In the genomic region with DNA sequence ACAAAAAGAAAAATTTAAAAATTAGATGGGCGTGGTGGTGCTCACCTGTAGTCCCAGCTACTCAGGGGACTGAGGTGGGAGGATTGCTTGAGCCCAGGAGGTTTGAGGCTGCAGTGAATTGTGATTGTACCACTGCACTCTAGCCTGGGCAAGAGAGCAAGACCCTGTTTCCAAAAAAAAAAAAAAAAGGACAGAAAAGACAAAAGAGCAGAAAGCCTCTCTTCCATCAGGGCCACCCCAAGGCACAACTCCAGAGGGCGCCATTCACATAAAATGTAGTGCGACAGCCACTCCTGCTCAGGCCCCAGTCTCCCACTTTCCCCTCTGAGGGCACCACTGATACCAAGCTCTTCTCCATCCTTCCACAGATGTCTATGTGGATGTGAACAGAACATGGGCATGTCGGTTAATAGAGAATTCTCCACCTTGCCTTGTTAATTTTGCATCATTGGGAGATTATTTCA, we compare ENCODE assay signal across 1 cellular context.
TF ChIP-seq lines count a peak whose summit lies in the region.

No MANE protein-coding gene starts in this region.

TF ChIP-seq in WTC11, 78 proteins besides CTCF, POLR2A, EP300 and RAD21 (continued from another document):
- TF ChIP-seq ZNF281 (CRISPR knock-in tag; IDR thresholded peaks at IDR 0.05) (no peak), ZNF423 (CRISPR knock-in tag; IDR thresholded peaks at IDR 0.05) (no peak), JUN (CRISPR knock-in tag; IDR thresholded peaks at IDR 0.05) (no peak), CBFB (CRISPR knock-in tag; IDR thresholded peaks at IDR 0.05; ENCODE audit: low read depth) (no peak), FOXJ3 (CRISPR knock-in tag; IDR thresholded peaks at IDR 0.05; ENCODE audit: borderline replicate concordance) (no peak), GTF2I (CRISPR knock-in tag; conservative IDR thresholded peaks at IDR 0.05) (no peak), ZNF396 (CRISPR knock-in tag; IDR thresholded peaks at IDR 0.05; ENCODE audit: borderline replicate concordance) (no peak), TEAD4 (CRISPR knock-in tag; IDR thresholded peaks at IDR 0.05) (no peak)
- TF ChIP-seq, protein P1, sequence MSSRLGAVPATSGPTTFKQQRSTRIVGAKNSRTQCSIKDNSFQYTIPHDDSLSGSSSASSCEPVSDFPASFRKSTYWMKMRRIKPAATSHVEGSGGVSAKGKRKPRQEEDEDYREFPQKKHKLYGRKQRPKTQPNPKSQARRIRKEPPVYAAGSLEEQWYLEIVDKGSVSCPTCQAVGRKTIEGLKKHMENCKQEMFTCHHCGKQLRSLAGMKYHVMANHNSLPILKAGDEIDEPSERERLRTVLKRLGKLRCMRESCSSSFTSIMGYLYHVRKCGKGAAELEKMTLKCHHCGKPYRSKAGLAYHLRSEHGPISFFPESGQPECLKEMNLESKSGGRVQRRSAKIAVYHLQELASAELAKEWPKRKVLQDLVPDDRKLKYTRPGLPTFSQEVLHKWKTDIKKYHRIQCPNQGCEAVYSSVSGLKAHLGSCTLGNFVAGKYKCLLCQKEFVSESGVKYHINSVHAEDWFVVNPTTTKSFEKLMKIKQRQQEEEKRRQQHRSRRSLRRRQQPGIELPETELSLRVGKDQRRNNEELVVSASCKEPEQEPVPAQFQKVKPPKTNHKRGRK (CRISPR knock-in tag; IDR thresholded peaks at IDR 0.05; ENCODE audit: borderline replicate concordance): no peak
- TF ChIP-seq, protein P2, sequence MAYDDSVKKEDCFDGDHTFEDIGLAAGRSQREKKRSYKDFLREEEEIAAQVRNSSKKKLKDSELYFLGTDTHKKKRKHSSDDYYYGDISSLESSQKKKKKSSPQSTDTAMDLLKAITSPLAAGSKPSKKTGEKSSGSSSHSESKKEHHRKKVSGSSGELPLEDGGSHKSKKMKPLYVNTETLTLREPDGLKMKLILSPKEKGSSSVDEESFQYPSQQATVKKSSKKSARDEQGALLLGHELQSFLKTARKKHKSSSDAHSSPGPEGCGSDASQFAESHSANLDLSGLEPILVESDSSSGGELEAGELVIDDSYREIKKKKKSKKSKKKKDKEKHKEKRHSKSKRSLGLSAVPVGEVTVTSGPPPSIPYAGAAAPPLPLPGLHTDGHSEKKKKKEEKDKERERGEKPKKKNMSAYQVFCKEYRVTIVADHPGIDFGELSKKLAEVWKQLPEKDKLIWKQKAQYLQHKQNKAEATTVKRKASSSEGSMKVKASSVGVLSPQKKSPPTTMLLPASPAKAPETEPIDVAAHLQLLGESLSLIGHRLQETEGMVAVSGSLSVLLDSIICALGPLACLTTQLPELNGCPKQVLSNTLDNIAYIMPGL (CRISPR knock-in tag; IDR thresholded peaks at IDR 0.05): no peak
- TF ChIP-seq, protein P3, sequence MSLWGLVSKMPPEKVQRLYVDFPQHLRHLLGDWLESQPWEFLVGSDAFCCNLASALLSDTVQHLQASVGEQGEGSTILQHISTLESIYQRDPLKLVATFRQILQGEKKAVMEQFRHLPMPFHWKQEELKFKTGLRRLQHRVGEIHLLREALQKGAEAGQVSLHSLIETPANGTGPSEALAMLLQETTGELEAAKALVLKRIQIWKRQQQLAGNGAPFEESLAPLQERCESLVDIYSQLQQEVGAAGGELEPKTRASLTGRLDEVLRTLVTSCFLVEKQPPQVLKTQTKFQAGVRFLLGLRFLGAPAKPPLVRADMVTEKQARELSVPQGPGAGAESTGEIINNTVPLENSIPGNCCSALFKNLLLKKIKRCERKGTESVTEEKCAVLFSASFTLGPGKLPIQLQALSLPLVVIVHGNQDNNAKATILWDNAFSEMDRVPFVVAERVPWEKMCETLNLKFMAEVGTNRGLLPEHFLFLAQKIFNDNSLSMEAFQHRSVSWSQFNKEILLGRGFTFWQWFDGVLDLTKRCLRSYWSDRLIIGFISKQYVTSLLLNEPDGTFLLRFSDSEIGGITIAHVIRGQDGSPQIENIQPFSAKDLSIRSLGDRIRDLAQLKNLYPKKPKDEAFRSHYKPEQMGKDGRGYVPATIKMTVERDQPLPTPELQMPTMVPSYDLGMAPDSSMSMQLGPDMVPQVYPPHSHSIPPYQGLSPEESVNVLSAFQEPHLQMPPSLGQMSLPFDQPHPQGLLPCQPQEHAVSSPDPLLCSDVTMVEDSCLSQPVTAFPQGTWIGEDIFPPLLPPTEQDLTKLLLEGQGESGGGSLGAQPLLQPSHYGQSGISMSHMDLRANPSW (CRISPR knock-in tag; conservative IDR thresholded peaks at IDR 0.05; ENCODE audit: low read depth): no peak
- TF ChIP-seq, protein P4, sequence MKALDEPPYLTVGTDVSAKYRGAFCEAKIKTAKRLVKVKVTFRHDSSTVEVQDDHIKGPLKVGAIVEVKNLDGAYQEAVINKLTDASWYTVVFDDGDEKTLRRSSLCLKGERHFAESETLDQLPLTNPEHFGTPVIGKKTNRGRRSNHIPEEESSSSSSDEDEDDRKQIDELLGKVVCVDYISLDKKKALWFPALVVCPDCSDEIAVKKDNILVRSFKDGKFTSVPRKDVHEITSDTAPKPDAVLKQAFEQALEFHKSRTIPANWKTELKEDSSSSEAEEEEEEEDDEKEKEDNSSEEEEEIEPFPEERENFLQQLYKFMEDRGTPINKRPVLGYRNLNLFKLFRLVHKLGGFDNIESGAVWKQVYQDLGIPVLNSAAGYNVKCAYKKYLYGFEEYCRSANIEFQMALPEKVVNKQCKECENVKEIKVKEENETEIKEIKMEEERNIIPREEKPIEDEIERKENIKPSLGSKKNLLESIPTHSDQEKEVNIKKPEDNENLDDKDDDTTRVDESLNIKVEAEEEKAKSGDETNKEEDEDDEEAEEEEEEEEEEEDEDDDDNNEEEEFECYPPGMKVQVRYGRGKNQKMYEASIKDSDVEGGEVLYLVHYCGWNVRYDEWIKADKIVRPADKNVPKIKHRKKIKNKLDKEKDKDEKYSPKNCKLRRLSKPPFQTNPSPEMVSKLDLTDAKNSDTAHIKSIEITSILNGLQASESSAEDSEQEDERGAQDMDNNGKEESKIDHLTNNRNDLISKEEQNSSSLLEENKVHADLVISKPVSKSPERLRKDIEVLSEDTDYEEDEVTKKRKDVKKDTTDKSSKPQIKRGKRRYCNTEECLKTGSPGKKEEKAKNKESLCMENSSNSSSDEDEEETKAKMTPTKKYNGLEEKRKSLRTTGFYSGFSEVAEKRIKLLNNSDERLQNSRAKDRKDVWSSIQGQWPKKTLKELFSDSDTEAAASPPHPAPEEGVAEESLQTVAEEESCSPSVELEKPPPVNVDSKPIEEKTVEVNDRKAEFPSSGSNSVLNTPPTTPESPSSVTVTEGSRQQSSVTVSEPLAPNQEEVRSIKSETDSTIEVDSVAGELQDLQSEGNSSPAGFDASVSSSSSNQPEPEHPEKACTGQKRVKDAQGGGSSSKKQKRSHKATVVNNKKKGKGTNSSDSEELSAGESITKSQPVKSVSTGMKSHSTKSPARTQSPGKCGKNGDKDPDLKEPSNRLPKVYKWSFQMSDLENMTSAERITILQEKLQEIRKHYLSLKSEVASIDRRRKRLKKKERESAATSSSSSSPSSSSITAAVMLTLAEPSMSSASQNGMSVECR (CRISPR knock-in tag; IDR thresholded peaks at IDR 0.05; ENCODE audit: borderline replicate concordance): no peak
